In the genomic region with DNA sequence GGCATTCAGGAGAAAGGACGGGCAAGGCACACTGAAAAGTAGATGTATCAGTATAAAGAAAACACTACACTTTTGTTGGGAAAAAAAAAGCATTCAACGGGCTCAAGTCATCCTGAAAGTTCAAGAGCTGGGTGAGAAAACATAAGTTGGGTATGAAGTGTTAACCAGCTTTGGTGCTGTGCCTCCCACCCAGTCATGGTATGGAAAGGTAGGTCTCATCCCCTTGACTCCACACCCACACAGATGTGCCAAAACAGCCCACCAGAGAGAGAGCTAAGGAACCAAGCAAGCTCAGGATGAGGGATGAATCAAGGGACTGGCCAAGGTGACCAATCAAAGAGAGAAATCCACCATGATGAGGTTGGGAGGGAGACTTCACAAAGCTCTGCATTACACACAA, we compare ENCODE assay signal across 28 cellular contexts. TPM values are rescaled to one million over a fixed set of nuclear protein-coding genes. Genes with fewer than 3 reads are reported as not detected.
"Had no signal": no experiment of that assay in that cellular context is flagged by ENCODE, and none has a peak within 500 bp of the region (broad histone marks: within the 10 kb centered on the region; RNA-seq: fewer than 3 reads in every experiment).

No MANE protein-coding gene starts in this region.

- H3K4me1 ChIP-seq: ascending aorta, gastroesophageal sphincter, right lobe of liver, suprapubic skin, tibial artery, upper lobe of right lung had no signal

- H3K36me3 Mint-ChIP-seq: brain; stimulated activated memory B cell treated with anti-CD40 and anti-IgM and Interleukin-4, amounts not matched to agents 10 μg/mL and 1 μg/mL and 100 μg/mL, for 72 hours had no signal

- H3K27ac ChIP-seq: ascending aorta, gastroesophageal sphincter, hepatocyte, neutrophil, right lobe of liver, suprapubic skin, tibial artery, upper lobe of right lung had no signal

- H3K27ac Mint-ChIP-seq: activated B cell treated with CpG ODN at 0.5 μM for 24 hours; activated naive CD4-positive, alpha-beta T cell treated with anti-CD3 and anti-CD28 coated beads, Interleukin-2, amount 50 U/mL, for 72 hours; brain; effector memory CD8-positive, alpha-beta T cell; nephron progenitor cell; progenitor cell of endocrine pancreas; stimulated activated memory B cell treated with anti-CD40 and anti-IgM and Interleukin-4, amounts not matched to agents 10 μg/mL and 1 μg/mL and 100 μg/mL, for 72 hours; T-helper 2 cell treated with Interferon-gamma antibody and Interleukin-4, amounts not matched to agents 5 μg/mL and 100 μg/mL, for 36 hours had no signal

- ATAC-seq: effector memory CD8-positive, alpha-beta T cell; gastroesophageal sphincter; left cardiac atrium; left ventricle myocardium superior; mucosa of descending colon; right lobe of liver; stimulated activated memory B cell treated with anti-CD40 and anti-IgM and Interleukin-4, amounts not matched to agents 10 μg/mL and 1 μg/mL and 100 μg/mL, for 72 hours; upper lobe of right lung had no signal

- H3K27me3 Mint-ChIP-seq: brain had no signal

- H3K4me3 ChIP-seq: ascending aorta, gastroesophageal sphincter, hepatocyte, mucosa of descending colon, right lobe of liver, suprapubic skin, tibial artery, upper lobe of right lung had no signal

- H3K27me3 ChIP-seq: ascending aorta, right lobe of liver had no signal

- H3K4me1 Mint-ChIP-seq: activated B cell treated with CpG ODN at 0.5 μM for 24 hours; brain; stimulated activated memory B cell treated with anti-CD40 and anti-IgM and Interleukin-4, amounts not matched to agents 10 μg/mL and 1 μg/mL and 100 μg/mL, for 72 hours had no signal

- H3K36me3 ChIP-seq: ascending aorta, gastroesophageal sphincter, neutrophil, right lobe of liver, suprapubic skin, tibial artery, upper lobe of right lung had no signal

- H3K4me3 Mint-ChIP-seq: activated B cell treated with CpG ODN at 0.5 μM for 24 hours; brain; effector memory CD8-positive, alpha-beta T cell; nephron progenitor cell; stimulated activated memory B cell treated with anti-CD40 and anti-IgM and Interleukin-4, amounts not matched to agents 10 μg/mL and 1 μg/mL and 100 μg/mL, for 72 hours; T-helper 2 cell treated with Interferon-gamma antibody and Interleukin-4, amounts not matched to agents 5 μg/mL and 100 μg/mL, for 36 hours had no signal

- H3K9me3 ChIP-seq: mucosa of descending colon, neutrophil, right lobe of liver, upper lobe of right lung had no signal

- DNase-seq: activated B cell treated with CpG ODN at 0.5 μM for 24 hours; activated naive CD4-positive, alpha-beta T cell; caudate nucleus; cortex of kidney; effector memory CD8-positive, alpha-beta T cell; left cardiac atrium; left ventricle myocardium superior; mucosa of descending colon; nephron progenitor cell; right lobe of liver; SHP77 treated with DMSO at 0.1 percent for 48 hours; T-helper 1 cell; tibial artery; upper lobe of right lung had no signal

RNA-seq across cellular contexts. Expression of a gene that starts 54.7 kb away (rescaled TPM):
- total RNA-seq: activated B cell treated with CpG ODN at 0.5 μM for 24 hours; activated CD8-positive, alpha-beta memory T cell treated with anti-CD3 and anti-CD28 coated beads for 36 hours; activated naive CD4-positive, alpha-beta T cell treated with anti-CD3 and anti-CD28 coated beads, Interleukin-2, amount 50 U/mL, for 72 hours; ascending aorta; chondrocyte; left ventricle myocardium superior; mesenteric fat pad; mucosa of descending colon; myocyte; progenitor cell of endocrine pancreas had no signal
